Comparison of ENCODE assay signal across 10 cellular contexts in genomic region chr7:132472463-132473120, GRCh38.
DNase-seq lines count a peak whose midpoint lies in the region; ATAC-seq, FAIRE-seq and TF ChIP-seq lines count a peak whose summit lies in the region.
"Had no signal": no experiment of that assay in that cellular context is flagged by ENCODE, and none has a peak within 500 bp of the region (broad histone marks: within the 10 kb centered on the region; RNA-seq: fewer than 3 reads in every experiment).

No MANE protein-coding gene starts in this region.

- H2AFZ ChIP-seq in endothelial cell of umbilical vein (ENCODE audit: low read depth, low read length): no peak overlapping the region

- H3K4me2 ChIP-seq in endothelial cell of umbilical vein (ENCODE audit: insufficient read depth, low read length): no peak overlapping the region

- no peaks in the 10 kb centered on the region for H3K9me1 ChIP-seq in endothelial cell of umbilical vein (replicated peaks; ENCODE audit: control insufficient read depth, extremely low read depth, insufficient read depth, low read length)

- H3K9me3 ChIP-seq in BE2C (no peaks in the 10 kb centered on the region), endothelial cell of umbilical vein (replicated peaks; ENCODE audit: control insufficient read depth, insufficient read depth, low read length) (no peaks in the 10 kb centered on the region), transverse colon (no peaks in the 10 kb centered on the region), colonic mucosa (no peaks in the 10 kb centered on the region)

- H3K9ac ChIP-seq in endothelial cell of umbilical vein (replicated peaks; ENCODE audit: extremely low read depth, insufficient read depth, low read length): no peak overlapping the region
- H3K9ac ChIP-seq in colonic mucosa (ENCODE audit: low read depth in 2 of 2, low read length in 2 of 2): no peak overlapping the region

- TF ChIP-seq EP300 in transverse colon (IDR thresholded peaks at IDR 0.05; ENCODE audit: low read depth): no peak

- H3K36me3 ChIP-seq in BE2C: 0 out of 2 replicates have a peak, but pooled peaks cover 2% of the 10 kb centered on the region
- no peaks in the 10 kb centered on the region for H3K36me3 ChIP-seq in endothelial cell of umbilical vein (ENCODE audit: control insufficient read depth in 2 of 2, extremely low read depth in 1 of 2, insufficient read depth in 2 of 2, low read length in 2 of 2)
- no peaks in the 10 kb centered on the region for H3K36me3 ChIP-seq in transverse colon
- H3K36me3 ChIP-seq in colonic mucosa: no peaks in the 10 kb centered on the region

- dilution Hi-C loops in endothelial cell of umbilical vein (cut with MboI; ENCODE audit: extremely low pct_ligation_motif_present, low sequenced_read_pairs): no loop called here

- POLR2A ChIA-PET in endothelial cell of umbilical vein (lab: Charles Lee): no interaction called here

- 58 to 60% methylated on average over 1 to 10 of the region's 10 CpGs for WGBS in transverse colon (ENCODE audit: low coverage in 1 of 2), 2 donors

- no peak for TF ChIP-seq CTCF in BE2C (IDR thresholded peaks at IDR 0.05; ENCODE audit: low read depth, low read length)
- no peak for TF ChIP-seq CTCF in endothelial cell of umbilical vein (IDR thresholded peaks at IDR 0.05; ENCODE audit: extremely low read depth in 1 of 2, insufficient read depth in 1 of 2, low read depth in 1 of 2, low read length in 2 of 2)
- no peak for TF ChIP-seq CTCF in nephron (IDR thresholded peaks at IDR 0.05; ENCODE audit: unreplicated experiment in 3 of 3)
- no peak for TF ChIP-seq CTCF in transverse colon (IDR thresholded peaks at IDR 0.05)
- no peak for TF ChIP-seq CTCF in colonic mucosa (IDR thresholded peaks at IDR 0.05)

- H3K79me2 ChIP-seq in endothelial cell of umbilical vein (ENCODE audit: control insufficient read depth, insufficient read depth, low read length): no peaks in the 10 kb centered on the region

- H3K27me3 ChIP-seq in BE2C: no peaks in the 10 kb centered on the region
- H3K27me3 ChIP-seq in endothelial cell of umbilical vein (ENCODE audit: control insufficient read depth in 2 of 2, insufficient read depth in 2 of 2, low read length in 2 of 2): no peaks in the 10 kb centered on the region
- H3K27me3 ChIP-seq in transverse colon: peaks cover 14% of the 10 kb centered on the region
- H3K27me3 ChIP-seq in colonic mucosa: no peaks in the 10 kb centered on the region

- in situ Hi-C loops in transverse colon (cut with MboI; ENCODE audit: low pct_ligation_motif_present in 1 of 4, low pct_unique_long_range_greater_than_20kb in 1 of 4, low sequenced_read_pairs in 3 of 4): no loop called here

- no peak for FAIRE-seq in endothelial cell of umbilical vein (lab: Jason Lieb, UNC)
- FAIRE-seq: frontal cortex had no signal

- peak overlapping the region; percentile 27 to 46 (median 45) for H3K27ac Mint-ChIP-seq in nephron

- peaks cover 50% of the 10 kb centered on the region for H3K4me1 ChIP-seq in BE2C
- peaks cover 35% of the 10 kb centered on the region for H3K4me1 ChIP-seq in endothelial cell of umbilical vein (ENCODE audit: control insufficient read depth, extremely low read depth, insufficient read depth, low read length)
- H3K4me1 ChIP-seq in transverse colon: peaks cover 0 to 6% (median 1%) of the 10 kb centered on the region in 4 donors
- no peaks in the 10 kb centered on the region for H3K4me1 ChIP-seq in colonic mucosa

- no TSS peak for BruUV-seq in endothelial cell of umbilical vein (replicated peaks; lab: Mats Ljungman, UMichigan)

- H3K9me3 Mint-ChIP-seq in nephron: no peaks in the 10 kb centered on the region
- H3K9me3 Mint-ChIP-seq: naive B cell had no signal

- no peak for ATAC-seq in GM21360 (IDR thresholded peaks at IDR 0.05; ENCODE audit: unreplicated experiment)
- no peak for ATAC-seq in HG02759 (IDR thresholded peaks at IDR 0.05; ENCODE audit: unreplicated experiment)

- H3K4me1 Mint-ChIP-seq in nephron: peaks cover 51% of the 10 kb centered on the region
- H3K4me1 Mint-ChIP-seq: naive B cell had no signal

- TF ChIP-seq POLR2A in endothelial cell of umbilical vein (IDR thresholded peaks at IDR 0.05; ENCODE audit: low read depth, low read length) (no peak), transverse colon (IDR thresholded peaks at IDR 0.05) (no peak)

- intact Hi-C loops in endothelial cell of umbilical vein (cut with micrococcal nuclease) (no loop called here), transverse colon (cut with DNase I; ENCODE audit: low total_unique reads) (no loop called here), colonic mucosa (cut with DNase I) (no loop called here)

- DNase-seq in BE2C: peak; percentile 91
- DNase-seq in NCI-H446 treated with DMSO at 0.1 percent for 48 hours (lab: John Stamatoyannopoulos, UW): peak; percentile 13
- DNase-seq in endothelial cell of umbilical vein (ENCODE audit: low read depth, low spot score): no peak
- DNase-seq in transverse colon: no peak
- no peak for DNase-seq in colonic mucosa
- DNase-seq: naive B cell had no signal

- H3K4me3 Mint-ChIP-seq in nephron: peak overlapping the region in 1 of 3 experiments; percentile 8
- H3K4me3 Mint-ChIP-seq: naive B cell had no signal

- no peak overlapping the region for H3K4me3 ChIP-seq in BE2C (ENCODE audit: low read depth, low read length)
- no peak overlapping the region for H3K4me3 ChIP-seq in endothelial cell of umbilical vein (replicated peaks in 1 of 3; ENCODE audit: insufficient read depth in 1 of 3, low read depth in 1 of 3, low read length in 3 of 3)
- H3K4me3 ChIP-seq in transverse colon: no peak overlapping the region
- no peak overlapping the region for H3K4me3 ChIP-seq in colonic mucosa

- peaks cover 42% of the 10 kb centered on the region for H3K27me3 Mint-ChIP-seq in nephron (ENCODE audit: low read depth)

- H3K27ac ChIP-seq in endothelial cell of umbilical vein (ENCODE audit: insufficient read depth, low read depth, low read length) (no peak overlapping the region), transverse colon (no peak overlapping the region), colonic mucosa (no peak overlapping the region)

- H4K20me1 ChIP-seq in endothelial cell of umbilical vein (replicated peaks; ENCODE audit: control insufficient read depth, extremely low read depth, insufficient read depth, low read length): no peaks in the 10 kb centered on the region

- no peaks in the 10 kb centered on the region for H3K36me3 Mint-ChIP-seq in nephron (ENCODE audit: low read depth)
- H3K36me3 Mint-ChIP-seq: naive B cell had no signal

- CTCF ChIA-PET in endothelial cell of umbilical vein (lab: Charles Lee): interaction anchor here (0.7 to 1.7 kb wide), 2 partner anchors 28 to 154 kb away, joined by 3 to 5 read pairs; no protein-coding TSS in a partner anchor

TF ChIP-seq in endothelial cell of umbilical vein, 7 proteins besides CTCF, POLR2A, EP300 and RAD21:
- no peak for TF ChIP-seq MAX (IDR thresholded peaks at IDR 0.05; ENCODE audit: insufficient read depth, insufficient read length)
- no peak for TF ChIP-seq GATA2 (IDR thresholded peaks at IDR 0.05; ENCODE audit: insufficient read depth, insufficient read length, low read depth, low read length)
- peak; percentile 20 for TF ChIP-seq JUN (IDR thresholded peaks at IDR 0.05; ENCODE audit: borderline replicate concordance, insufficient read depth, insufficient read length, low read depth)

Comparison
In these comparisons a context has a peak if more than half of its experiments do, and no peak if none do; other contexts are left out.
1. DNase-seq: peak in BE2C (single experiment) and NCI-H446 treated with DMSO at 0.1 percent for 48 hours (single experiment); none in endothelial cell of umbilical vein (single experiment), transverse colon (single experiment) and colonic mucosa (single experiment).